13 cellular contexts compared by ENCODE assay signal in genomic region chr7:121083138-121083789, GRCh38.
DNase-seq lines count a peak whose midpoint lies in the region; TF ChIP-seq lines count a peak whose summit lies in the region.
"Had no signal": no experiment of that assay in that cellular context is flagged by ENCODE, and none has a peak within 500 bp of the region (broad histone marks: within the 10 kb centered on the region; RNA-seq: fewer than 3 reads in every experiment).

No MANE protein-coding gene starts in this region.

- H3K27ac ChIP-seq in osteoblast (ENCODE audit: low read depth, low read length): peak overlapping the region; percentile 83
- H3K27ac ChIP-seq in adrenal gland: no peak overlapping the region
- H3K27ac ChIP-seq: vagina had no signal

- TF ChIP-seq CTCF in osteoblast (IDR thresholded peaks at IDR 0.05; ENCODE audit: extremely low read depth, low read depth, low read length): no peak
- TF ChIP-seq CTCF in adrenal gland (IDR thresholded peaks at IDR 0.05): no peak

- no peaks in the 10 kb centered on the region for H3K36me3 ChIP-seq in osteoblast (ENCODE audit: insufficient read depth, low read length)
- H3K36me3 ChIP-seq in adrenal gland (replicated peaks in 1 of 2): no peaks in the 10 kb centered on the region
- H3K36me3 ChIP-seq: vagina had no signal

- H3K9me3 ChIP-seq in osteoblast (ENCODE audit: low read depth, low read length): no peaks in the 10 kb centered on the region
- no peaks in the 10 kb centered on the region for H3K9me3 ChIP-seq in adrenal gland (replicated peaks in 1 of 3)
- H3K9me3 ChIP-seq: vagina had no signal

- H3K4me3 ChIP-seq in osteoblast (ENCODE audit: insufficient read depth, low read length): no peak overlapping the region
- H3K4me3 ChIP-seq in adrenal gland: no peak overlapping the region
- H3K4me3 ChIP-seq: vagina had no signal

- H4K20me1 ChIP-seq in osteoblast (ENCODE audit: insufficient read depth, low read length): no peaks in the 10 kb centered on the region

- H3K27me3 ChIP-seq in osteoblast (ENCODE audit: insufficient read depth, low read length) (no peaks in the 10 kb centered on the region), adrenal gland (no peaks in the 10 kb centered on the region)
- H3K27me3 ChIP-seq: vagina had no signal

- H3K4me1 ChIP-seq in osteoblast (ENCODE audit: insufficient read depth, low read length) (peaks cover 60% of the 10 kb centered on the region), adrenal gland (replicated peaks in 1 of 2) (peaks cover 7 to 27% of the 10 kb centered on the region in 2 donors)

- intact Hi-C loops in adrenal gland (cut with DNase I): loop anchor here (5.0 kb wide), 1 partner anchor 96 kb away; the partner anchor contains the start of gene CPED1 (in 2 of the 2)

- TF ChIP-seq POLR2A in adrenal gland (IDR thresholded peaks at IDR 0.05): no peak

- DNase-seq in Caki2 (ENCODE audit: low read depth): peak; percentile 18
- DNase-seq in OCI-M1 (lab: John Stamatoyannopoulos, UW): peak; percentile 16
- peak; percentile 57 for DNase-seq in dedifferentiated amniotic fluid mesenchymal stem cell (ENCODE audit: extremely low spot score)
- DNase-seq in osteoblast (ENCODE audit: insufficient read length, low spot score, missing footprints): no peak
- no peak for DNase-seq in retina
- DNase-seq in NCI-H2107 treated with DMSO at 0.1 percent for 48 hours (lab: John Stamatoyannopoulos, UW; ENCODE audit: unreplicated experiment): no peak
- DNase-seq in NCI-H1694 (lab: John Stamatoyannopoulos, UW): no peak
- no peak for DNase-seq in adrenal gland
- DNase-seq: activated CD4-positive, alpha-beta T cell treated with anti-CD3 and anti-CD28 coated beads, Interleukin-2, amount 50 U/mL, for 4 hours; activated naive CD4-positive, alpha-beta T cell treated with anti-CD3 and anti-CD28 coated beads, Interleukin-2, amount 10 ng/mL, durations not matched to agents 7 days and 5 days; CD8-positive, alpha-beta T cell; KBM-7 had no signal

- in situ Hi-C loops in Caki2 (cut with HindIII; ENCODE audit: low pct_unique_long_range_greater_than_20kb, low sequenced_read_pairs): no loop called here

- 81 to 85% (median 83%) methylated on average over 4 of the region's 4 CpGs for WGBS in adrenal gland, 4 donors

- peak overlapping the region; percentile 49 for H2AFZ ChIP-seq in osteoblast (ENCODE audit: low read length)

- H3K79me2 ChIP-seq in osteoblast (ENCODE audit: insufficient read depth, low read length): no peaks in the 10 kb centered on the region

- H3K4me2 ChIP-seq in osteoblast (ENCODE audit: insufficient read depth, low read length): peak overlapping the region; percentile 67

Comparison
In these comparisons a context has a peak if more than half of its experiments do, and no peak if none do; other contexts are left out.
1. DNase-seq: peak in Caki2 (single experiment), OCI-M1 (single experiment) and dedifferentiated amniotic fluid mesenchymal stem cell (single experiment); none in osteoblast (single experiment), retina (single experiment), NCI-H2107 treated with DMSO at 0.1 percent for 48 hours (single experiment), NCI-H1694 (single experiment) and adrenal gland (0 of 7).